1 cellular context compared by ENCODE assay signal in genomic region chr2:98795903-98796676, GRCh38.
A peak's percentile ranks its signal among the peaks of the same experiment; 100 is the strongest.
TF ChIP-seq lines count a peak whose summit lies in the region.

No MANE protein-coding gene starts in this region.

TF ChIP-seq in HepG2, 621 proteins besides CTCF, POLR2A, EP300 and RAD21 (continued from another document and continues in another):
- no peak for TF ChIP-seq PBX3 (CRISPR knock-in tag; IDR thresholded peaks at IDR 0.05; ENCODE audit: borderline replicate concordance)
- peak; percentile 89; the same call in 1 of the 2 replicates for TF ChIP-seq SMYD3 (CRISPR knock-in tag; IDR thresholded peaks at IDR 0.05)
- TF ChIP-seq MXD1 (CRISPR knock-in tag; IDR thresholded peaks at IDR 0.05) = 0 out of 2 replicates have a peak, but pooled peaks have one; percentile 20
- peak; percentile 77 for TF ChIP-seq ATF1 (CRISPR knock-in tag; IDR thresholded peaks at IDR 0.05)
- TF ChIP-seq TAF1 (CRISPR knock-in tag; IDR thresholded peaks at IDR 0.05) = peak; percentile 40
- TF ChIP-seq CBX1 (IDR thresholded peaks at IDR 0.05; ENCODE audit: low read depth) = peak; percentile 80
- peak; percentile 28; the same call in 1 of the 2 replicates for TF ChIP-seq ZNF136 (CRISPR knock-in tag; IDR thresholded peaks at IDR 0.05; ENCODE audit: low read depth)
- peak; percentile 31; the same call in 1 of the 2 replicates for TF ChIP-seq TEF (CRISPR knock-in tag; IDR thresholded peaks at IDR 0.05)
- 0 out of 2 replicates have a peak, but pooled peaks have one; percentile 36 for TF ChIP-seq BATF2 (CRISPR knock-in tag; IDR thresholded peaks at IDR 0.05)
- TF ChIP-seq ZNF878 (CRISPR knock-in tag; IDR thresholded peaks at IDR 0.05) = peak; percentile 88
- TF ChIP-seq TOPORS (CRISPR knock-in tag; IDR thresholded peaks at IDR 0.05) = peak; percentile 86
- peak; percentile 67 for TF ChIP-seq GATAD1 (CRISPR knock-in tag; IDR thresholded peaks at IDR 0.05)
- peak; percentile 91 for TF ChIP-seq ZBTB38 (CRISPR knock-in tag; IDR thresholded peaks at IDR 0.05)
- TF ChIP-seq RNF219 (CRISPR knock-in tag; IDR thresholded peaks at IDR 0.05) = peak; percentile 94; the same call in 1 of the 2 replicates
- TF ChIP-seq CHD4 (IDR thresholded peaks at IDR 0.05; ENCODE audit: borderline replicate concordance, low read length) = peak; percentile 67; the same call in 1 of the 2 replicates
- peak; percentile 46 for TF ChIP-seq SP5 (CRISPR knock-in tag; IDR thresholded peaks at IDR 0.05; ENCODE audit: borderline replicate concordance, low read depth)
- no peak for TF ChIP-seq ZNF251 (CRISPR knock-in tag; IDR thresholded peaks at IDR 0.05)
- no peak for TF ChIP-seq MAFG (CRISPR knock-in tag; IDR thresholded peaks at IDR 0.05)
- TF ChIP-seq TCF7 (IDR thresholded peaks at IDR 0.05; ENCODE audit: low read depth) = peak; percentile 94
- peak; percentile 84; the same call in 1 of the 2 replicates for TF ChIP-seq ZBTB49 (CRISPR knock-in tag; IDR thresholded peaks at IDR 0.05; ENCODE audit: borderline replicate concordance)
- peak; percentile 48; the same call in 1 of the 2 replicates for TF ChIP-seq ZNF263 (CRISPR knock-in tag; IDR thresholded peaks at IDR 0.05)
- peak; percentile 39; the same call in 1 of the 2 replicates for TF ChIP-seq THAP7 (CRISPR knock-in tag; IDR thresholded peaks at IDR 0.05)
- TF ChIP-seq SUZ12 (IDR thresholded peaks at IDR 0.05; ENCODE audit: low read depth, low read length) = no peak
- TF ChIP-seq YEATS4 (CRISPR knock-in tag; IDR thresholded peaks at IDR 0.05; ENCODE audit: borderline replicate concordance) = peak; percentile 85
- TF ChIP-seq FOSL1 (CRISPR knock-in tag; IDR thresholded peaks at IDR 0.05; ENCODE audit: borderline replicate concordance) = peak; percentile 68; the same call in 1 of the 2 replicates
- TF ChIP-seq TFAP4 (IDR thresholded peaks at IDR 0.05; ENCODE audit: borderline replicate concordance, low read depth) = peak; percentile 79
- no peak for TF ChIP-seq SRF (IDR thresholded peaks at IDR 0.05; ENCODE audit: low read depth, low read length)
- peak; percentile 74; the same call in 1 of the 2 replicates for TF ChIP-seq TFDP2 (CRISPR knock-in tag; IDR thresholded peaks at IDR 0.05)
- 0 out of 2 replicates have a peak, but pooled peaks have one; percentile 58 for TF ChIP-seq ZNF724P (CRISPR knock-in tag; IDR thresholded peaks at IDR 0.05; ENCODE audit: borderline replicate concordance)
- peak; percentile 65 for TF ChIP-seq KMT2B (CRISPR knock-in tag; IDR thresholded peaks at IDR 0.05)
- TF ChIP-seq ELK4 (CRISPR knock-in tag; IDR thresholded peaks at IDR 0.05; ENCODE audit: borderline replicate concordance) = peak; percentile 64; the same call in 1 of the 2 replicates
- peak; percentile 83; the same call in 1 of the 2 replicates for TF ChIP-seq HNRNPL (IDR thresholded peaks at IDR 0.05; ENCODE audit: low read depth, low read length)
- TF ChIP-seq ZBTB7B (CRISPR knock-in tag; IDR thresholded peaks at IDR 0.05) = peak; percentile 99
- peak; percentile 72 for TF ChIP-seq AHR (CRISPR knock-in tag; IDR thresholded peaks at IDR 0.05)
- peak; percentile 48 for TF ChIP-seq ZNF407 (CRISPR knock-in tag; IDR thresholded peaks at IDR 0.05; ENCODE audit: not compliant biosample characterization)
- TF ChIP-seq TBL1XR1 (IDR thresholded peaks at IDR 0.05; ENCODE audit: borderline replicate concordance, low read length, partially characterized antibody) = peak; percentile 73
- TF ChIP-seq BRD4 (CRISPR knock-in tag; IDR thresholded peaks at IDR 0.05) = peak; percentile 45; the same call in 1 of the 2 replicates
